Comparison of ENCODE assay signal across 1 cellular context in the genomic region with DNA sequence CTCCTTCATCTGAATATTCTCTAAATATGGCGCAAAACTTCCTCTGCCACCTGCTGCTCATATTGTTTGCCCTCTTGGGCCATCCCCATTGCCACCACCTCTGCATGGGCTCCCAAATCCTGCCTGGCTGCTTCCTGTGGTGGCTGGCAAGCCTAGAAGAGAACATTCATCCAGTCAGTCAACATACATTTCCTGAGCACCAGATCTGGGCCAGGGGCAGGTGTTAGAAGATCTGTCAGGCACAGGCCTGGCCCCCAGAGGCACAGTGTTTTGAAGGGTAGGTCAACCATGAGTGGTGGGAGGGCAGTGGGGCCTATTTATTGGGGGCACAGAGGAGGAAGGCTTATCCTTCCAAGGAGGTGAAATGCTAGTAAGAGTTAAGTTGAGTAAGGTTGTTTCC.
TF ChIP-seq lines count a peak whose summit lies in the region.

No MANE protein-coding gene starts in this region.

TF ChIP-seq in WTC11, 78 proteins besides CTCF, POLR2A, EP300 and RAD21 (continued from another document):
- TF ChIP-seq, protein P1, sequence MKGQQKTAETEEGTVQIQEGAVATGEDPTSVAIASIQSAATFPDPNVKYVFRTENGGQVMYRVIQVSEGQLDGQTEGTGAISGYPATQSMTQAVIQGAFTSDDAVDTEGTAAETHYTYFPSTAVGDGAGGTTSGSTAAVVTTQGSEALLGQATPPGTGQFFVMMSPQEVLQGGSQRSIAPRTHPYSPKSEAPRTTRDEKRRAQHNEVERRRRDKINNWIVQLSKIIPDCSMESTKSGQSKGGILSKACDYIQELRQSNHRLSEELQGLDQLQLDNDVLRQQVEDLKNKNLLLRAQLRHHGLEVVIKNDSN (CRISPR knock-in tag; IDR thresholded peaks at IDR 0.05) = no peak
- TF ChIP-seq TP53 (CRISPR knock-in tag; IDR thresholded peaks at IDR 0.05) = no peak
- TF ChIP-seq, protein P2, sequence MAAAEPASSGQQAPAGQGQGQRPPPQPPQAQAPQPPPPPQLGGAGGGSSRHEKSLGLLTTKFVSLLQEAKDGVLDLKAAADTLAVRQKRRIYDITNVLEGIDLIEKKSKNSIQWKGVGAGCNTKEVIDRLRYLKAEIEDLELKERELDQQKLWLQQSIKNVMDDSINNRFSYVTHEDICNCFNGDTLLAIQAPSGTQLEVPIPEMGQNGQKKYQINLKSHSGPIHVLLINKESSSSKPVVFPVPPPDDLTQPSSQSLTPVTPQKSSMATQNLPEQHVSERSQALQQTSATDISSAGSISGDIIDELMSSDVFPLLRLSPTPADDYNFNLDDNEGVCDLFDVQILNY (CRISPR knock-in tag; IDR thresholded peaks at IDR 0.05) = no peak
- TF ChIP-seq ELF4 (CRISPR knock-in tag; IDR thresholded peaks at IDR 0.05; ENCODE audit: low read depth) = no peak
- TF ChIP-seq RORB (CRISPR knock-in tag; IDR thresholded peaks at IDR 0.05) = no peak
- TF ChIP-seq, protein P3, sequence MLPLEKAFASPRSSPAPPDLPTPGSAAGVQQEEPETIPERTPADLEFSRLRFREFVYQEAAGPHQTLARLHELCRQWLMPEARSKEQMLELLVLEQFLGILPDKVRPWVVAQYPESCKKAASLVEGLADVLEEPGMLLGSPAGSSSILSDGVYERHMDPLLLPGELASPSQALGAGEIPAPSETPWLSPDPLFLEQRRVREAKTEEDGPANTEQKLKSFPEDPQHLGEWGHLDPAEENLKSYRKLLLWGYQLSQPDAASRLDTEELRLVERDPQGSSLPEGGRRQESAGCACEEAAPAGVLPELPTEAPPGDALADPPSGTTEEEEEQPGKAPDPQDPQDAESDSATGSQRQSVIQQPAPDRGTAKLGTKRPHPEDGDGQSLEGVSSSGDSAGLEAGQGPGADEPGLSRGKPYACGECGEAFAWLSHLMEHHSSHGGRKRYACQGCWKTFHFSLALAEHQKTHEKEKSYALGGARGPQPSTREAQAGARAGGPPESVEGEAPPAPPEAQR (CRISPR knock-in tag; IDR thresholded peaks at IDR 0.05) = no peak
- TF ChIP-seq, protein P4, sequence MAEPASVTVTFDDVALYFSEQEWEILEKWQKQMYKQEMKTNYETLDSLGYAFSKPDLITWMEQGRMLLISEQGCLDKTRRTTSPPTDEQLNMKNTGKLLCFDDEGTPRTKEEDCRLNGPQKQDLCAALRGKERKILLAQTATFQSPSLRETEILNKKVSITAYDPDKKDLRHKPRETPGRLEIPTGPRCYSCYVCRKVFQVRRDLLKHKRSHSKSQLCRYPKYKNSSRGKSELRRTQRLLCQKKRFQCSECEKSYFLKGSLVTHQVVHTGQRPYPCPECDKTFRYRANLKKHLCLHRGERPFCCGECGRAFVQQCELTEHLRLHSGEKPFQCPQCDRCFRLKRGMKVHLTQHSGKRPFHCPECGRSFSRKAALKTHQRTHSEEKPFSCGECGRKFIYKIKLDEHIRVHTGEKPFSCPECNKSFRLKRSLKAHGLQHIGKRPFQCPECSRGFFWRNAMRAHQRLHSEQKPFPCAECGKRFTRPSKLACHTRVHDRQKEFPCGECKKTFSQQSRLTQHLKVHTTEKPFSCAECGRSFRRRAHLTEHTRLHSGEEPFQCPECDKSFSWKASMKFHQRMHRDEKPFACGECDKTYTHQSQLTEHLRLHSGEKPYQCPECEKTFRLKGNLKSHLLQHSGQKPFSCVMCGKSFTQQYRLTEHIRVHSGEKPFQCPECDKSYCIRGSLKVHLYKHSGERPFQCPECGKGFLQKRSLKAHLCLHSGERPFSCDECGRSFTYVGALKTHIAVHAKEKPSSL (CRISPR knock-in tag; conservative IDR thresholded peaks at IDR 0.05) = no peak
- no peak for TF ChIP-seq ATF3 (CRISPR knock-in tag; conservative IDR thresholded peaks at IDR 0.05)
- TF ChIP-seq USF2 (CRISPR knock-in tag; IDR thresholded peaks at IDR 0.05) = no peak
- no peak for TF ChIP-seq ZNF512 (CRISPR knock-in tag; IDR thresholded peaks at IDR 0.05; ENCODE audit: borderline replicate concordance)
- TF ChIP-seq NR2C2 (CRISPR knock-in tag; IDR thresholded peaks at IDR 0.05) = no peak
- no peak for TF ChIP-seq ATF2 (CRISPR knock-in tag; IDR thresholded peaks at IDR 0.05; ENCODE audit: borderline replicate concordance, low read depth)
- TF ChIP-seq ZNF232 (CRISPR knock-in tag; IDR thresholded peaks at IDR 0.05) = no peak
- TF ChIP-seq ZNF671 (CRISPR knock-in tag; IDR thresholded peaks at IDR 0.05) = no peak
- no peak for TF ChIP-seq HMGA2 (CRISPR knock-in tag; IDR thresholded peaks at IDR 0.05)
- no peak for TF ChIP-seq SP1 (CRISPR knock-in tag; conservative IDR thresholded peaks at IDR 0.05)
- no peak for TF ChIP-seq CREM (CRISPR knock-in tag; IDR thresholded peaks at IDR 0.05)
- no peak for TF ChIP-seq ATF6 (CRISPR knock-in tag; IDR thresholded peaks at IDR 0.05)
